11 cellular contexts compared by ENCODE assay signal in the genomic region with DNA sequence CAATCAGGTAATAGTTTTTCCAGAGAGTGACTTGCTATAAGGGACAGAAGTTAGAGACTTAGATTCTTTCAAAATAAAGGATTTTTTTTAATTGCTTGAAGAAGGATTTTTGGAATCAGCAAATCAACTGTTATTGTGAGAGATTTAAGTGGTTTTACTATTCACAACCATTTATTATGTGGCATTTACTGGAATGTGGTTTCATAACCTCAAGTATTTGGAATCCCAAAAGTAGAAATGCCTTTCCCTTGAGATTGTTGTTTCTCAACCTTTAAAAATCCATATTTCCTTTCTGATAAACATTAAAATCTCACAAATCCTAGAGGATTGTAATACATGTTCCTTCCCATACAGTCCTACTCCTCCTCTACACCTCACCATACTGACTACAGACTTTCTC. TPM values are rescaled to one million over a fixed set of nuclear protein-coding genes. Genes with fewer than 3 reads are reported as not detected.
A peak's percentile ranks its signal among the peaks of the same experiment; 100 is the strongest.
DNase-seq lines count a peak whose midpoint lies in the region; ATAC-seq and TF ChIP-seq lines count a peak whose summit lies in the region.
"Had no signal": no experiment of that assay in that cellular context is flagged by ENCODE, and none has a peak within 500 bp of the region (broad histone marks: within the 10 kb centered on the region; RNA-seq: fewer than 3 reads in every experiment).

No MANE protein-coding gene starts in this region.

- H3K27me3 Mint-ChIP-seq in activated naive CD8-positive, alpha-beta T cell treated with anti-CD3 and anti-CD28 coated beads, Interleukin-2, amount 50 U/mL, for 24 hours = no peaks in the 10 kb centered on the region
- H3K27me3 Mint-ChIP-seq in glutamatergic neuron (ENCODE audit: unreplicated experiment) = peaks cover 1% of the 10 kb centered on the region

- no peaks in the 10 kb centered on the region for H3K9me2 ChIP-seq in HCT116 (ENCODE audit: insufficient read depth)

- TF ChIP-seq CTCF in AG04449 (IDR thresholded peaks at IDR 0.05; ENCODE audit: insufficient read depth, low read length, missing control alignments) (no peak), HCT116 (IDR thresholded peaks at IDR 0.05 in 2 of 3, conservative IDR thresholded peaks at IDR 0.05 in 1 of 3; ENCODE audit: borderline replicate concordance in 1 of 3, insufficient read depth in 1 of 3, low read depth in 2 of 3, low read length in 2 of 3) (no peak), colonic mucosa (IDR thresholded peaks at IDR 0.05) (no peak), glutamatergic neuron (IDR thresholded peaks at IDR 0.05; ENCODE audit: partially characterized antibody, unreplicated experiment) (no peak)

- no peak overlapping the region for H2AFZ ChIP-seq in HCT116 (ENCODE audit: low read depth, low read length, poor library complexity, severe bottlenecking)

- peaks cover 48% of the 10 kb centered on the region for H3K36me3 Mint-ChIP-seq in activated naive CD8-positive, alpha-beta T cell treated with anti-CD3 and anti-CD28 coated beads, Interleukin-2, amount 50 U/mL, for 24 hours (ENCODE audit: low read depth)
- H3K36me3 Mint-ChIP-seq in glutamatergic neuron (ENCODE audit: unreplicated experiment) = no peaks in the 10 kb centered on the region

- intact Hi-C loops in HCT116 (cut with micrococcal nuclease) = no loop called here
- intact Hi-C loops in posterior cingulate gyrus (cut with DNase I) = no loop called here
- intact Hi-C loops in colonic mucosa (cut with DNase I) = no loop called here

- H3K9ac ChIP-seq in HCT116 (ENCODE audit: low read length) (no peak overlapping the region), colonic mucosa (ENCODE audit: low read depth in 2 of 2, low read length in 2 of 2) (no peak overlapping the region)

- H3K27me3 ChIP-seq in HCT116 (ENCODE audit: insufficient read depth, low read length) = no peaks in the 10 kb centered on the region
- no peaks in the 10 kb centered on the region for H3K27me3 ChIP-seq in colonic mucosa

- TF ChIP-seq RAD21 in HCT116 (IDR thresholded peaks at IDR 0.05; ENCODE audit: low read depth) = no peak

- no peaks in the 10 kb centered on the region for H4K20me1 ChIP-seq in HCT116 (ENCODE audit: insufficient read depth)

- POLR2A ChIA-PET in AG04449 (lab: Yijun Ruan, JAX) = no interaction called here
- POLR2A ChIA-PET in HCT116 (lab: Charles Lee) = no interaction called here

- TF ChIP-seq POLR2A in HCT116 (IDR thresholded peaks at IDR 0.05; ENCODE audit: borderline replicate concordance, extremely low read depth, insufficient read depth, insufficient read length) = no peak

- peaks cover 89% of the 10 kb centered on the region for H3K4me1 Mint-ChIP-seq in activated naive CD8-positive, alpha-beta T cell treated with anti-CD3 and anti-CD28 coated beads, Interleukin-2, amount 50 U/mL, for 24 hours
- peaks cover 4% of the 10 kb centered on the region for H3K4me1 Mint-ChIP-seq in glutamatergic neuron (ENCODE audit: low read depth, unreplicated experiment)

- H3K4me3 Mint-ChIP-seq in activated naive CD8-positive, alpha-beta T cell treated with anti-CD3 and anti-CD28 coated beads, Interleukin-2, amount 50 U/mL, for 24 hours = peak overlapping the region; percentile 13
- H3K4me3 Mint-ChIP-seq in glutamatergic neuron (ENCODE audit: unreplicated experiment) = no peak overlapping the region

- H3K27ac ChIP-seq in HCT116 (ENCODE audit: low read depth, low read length) = peak overlapping the region; percentile 16; the same call in 1 of the 2 replicates
- H3K27ac ChIP-seq in colonic mucosa = no peak overlapping the region

- no peak overlapping the region for H3K4me3 ChIP-seq in AG04449 (ENCODE audit: low read depth, low read length)
- H3K4me3 ChIP-seq in HCT116 (replicated peaks in 1 of 2; ENCODE audit: low read depth in 1 of 2, low read length in 2 of 2) = no peak overlapping the region
- H3K4me3 ChIP-seq in colonic mucosa = no peak overlapping the region

- H3K9me3 Mint-ChIP-seq in activated naive CD8-positive, alpha-beta T cell treated with anti-CD3 and anti-CD28 coated beads, Interleukin-2, amount 50 U/mL, for 24 hours = no peaks in the 10 kb centered on the region
- peaks cover 3% of the 10 kb centered on the region for H3K9me3 Mint-ChIP-seq in glutamatergic neuron (ENCODE audit: unreplicated experiment)

- H3K4me1 ChIP-seq in HCT116 (ENCODE audit: control insufficient read depth in 1 of 2, insufficient read depth in 2 of 2, low read length in 2 of 2) (peaks cover 68 to 70% of the 10 kb centered on the region in 2 experiments), colonic mucosa (no peaks in the 10 kb centered on the region)

- CTCF ChIA-PET in AG04449 (lab: Yijun Ruan, JAX) = no interaction called here
- CTCF ChIA-PET in HCT116 (lab: Charles Lee) = no interaction called here

- RAD21 ChIA-PET in HCT116 (lab: Charles Lee; ENCODE audit: low non-redundant PET in 1 of 2, low total read pairs in 2 of 2, uncharacterized antibody in 2 of 2, unreplicated experiment in 2 of 2) = no interaction called here

- H3K79me2 ChIP-seq in HCT116 (ENCODE audit: insufficient read depth, low read length) = peaks cover 98% of the 10 kb centered on the region

- no peak for ATAC-seq in HCT116
- no peak for ATAC-seq in activated naive CD8-positive, alpha-beta T cell treated with anti-CD3 and anti-CD28 coated beads, Interleukin-2, amount 50 U/mL, for 24 hours
- ATAC-seq in HG03439 (IDR thresholded peaks at IDR 0.05; ENCODE audit: unreplicated experiment) = no peak

- peak overlapping the region; percentile 89 for H3K27ac Mint-ChIP-seq in activated naive CD8-positive, alpha-beta T cell treated with anti-CD3 and anti-CD28 coated beads, Interleukin-2, amount 50 U/mL, for 24 hours
- H3K27ac Mint-ChIP-seq in glutamatergic neuron (ENCODE audit: unreplicated experiment) = no peak overlapping the region
- H3K27ac Mint-ChIP-seq: brain had no signal

- H3K4me2 ChIP-seq in HCT116 (ENCODE audit: low read length) = peak overlapping the region; percentile 23

- DNase-seq in AG04449 (ENCODE audit: low read depth, low spot score) = peak; percentile 46
- no peak for DNase-seq in HCT116 (ENCODE audit: low read depth, low spot score)
- DNase-seq in activated naive CD8-positive, alpha-beta T cell treated with anti-CD3 and anti-CD28 coated beads, Interleukin-2, amount 50 U/mL, for 24 hours = no peak
- peak; percentile 23 for DNase-seq in kidney tubule cell (ENCODE audit: low spot score)
- no peak for DNase-seq in posterior cingulate gyrus
- DNase-seq in colonic mucosa = no peak
- DNase-seq in glutamatergic neuron = no peak
- DNase-seq: activated CD4-positive, alpha-beta T cell treated with anti-CD3 and anti-CD28 coated beads for 1 hour; substantia nigra had no signal

- H3K36me3 ChIP-seq in HCT116 (ENCODE audit: control insufficient read depth in 1 of 2, insufficient read depth in 2 of 2, low read length in 2 of 2) = peaks cover 14 to 15% of the 10 kb centered on the region in 2 experiments; a peak in 3 of 4 replicates
- no peaks in the 10 kb centered on the region for H3K36me3 ChIP-seq in colonic mucosa

- no TSS peak for BruUV-seq in HCT116 (replicated peaks; lab: Mats Ljungman, UMichigan)

- H3K9me3 ChIP-seq in HCT116 (ENCODE audit: control insufficient read depth in 1 of 2, insufficient read depth in 1 of 2, low read depth in 1 of 2, low read length in 2 of 2) (no peaks in the 10 kb centered on the region), colonic mucosa (no peaks in the 10 kb centered on the region)

TF ChIP-seq in HCT116, 20 proteins besides CTCF, POLR2A, EP300 and RAD21:
- no peak for TF ChIP-seq YY1 (IDR thresholded peaks at IDR 0.05; ENCODE audit: extremely low read depth, insufficient replicate concordance, low read depth, low read length)
- TF ChIP-seq, protein P1, sequence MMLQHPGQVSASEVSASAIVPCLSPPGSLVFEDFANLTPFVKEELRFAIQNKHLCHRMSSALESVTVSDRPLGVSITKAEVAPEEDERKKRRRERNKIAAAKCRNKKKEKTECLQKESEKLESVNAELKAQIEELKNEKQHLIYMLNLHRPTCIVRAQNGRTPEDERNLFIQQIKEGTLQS (IDR thresholded peaks at IDR 0.05) = no peak
- TF ChIP-seq POLR2AphosphoS5 (IDR thresholded peaks at IDR 0.05; ENCODE audit: low read depth, low read length) = no peak

RNA-seq across cellular contexts. Expression of a gene that starts 5.0 kb away (rescaled TPM):
- total RNA-seq in HCT116 (2021; ENCODE audit: unreplicated experiment) (52.5 TPM), colonic mucosa (10 to 100 TPM; 47.4 to 60.7 TPM), glutamatergic neuron (ENCODE audit: unreplicated experiment) (45.9 TPM)
- 20.7 and 34.5 TPM in 2 replicates for polyA plus RNA-seq in HCT116 (2012)

Comparison
In these comparisons a context has a peak if more than half of its experiments do, and no peak if none do; other contexts are left out.
1. DNase-seq: peak in AG04449 (single experiment) and kidney tubule cell (single experiment); none in HCT116 (single experiment), activated naive CD8-positive, alpha-beta T cell treated with anti-CD3 and anti-CD28 coated beads, Interleukin-2, amount 50 U/mL, for 24 hours (single experiment), posterior cingulate gyrus (0 of 10), colonic mucosa (single experiment) and glutamatergic neuron (single experiment).